In the genomic region with DNA sequence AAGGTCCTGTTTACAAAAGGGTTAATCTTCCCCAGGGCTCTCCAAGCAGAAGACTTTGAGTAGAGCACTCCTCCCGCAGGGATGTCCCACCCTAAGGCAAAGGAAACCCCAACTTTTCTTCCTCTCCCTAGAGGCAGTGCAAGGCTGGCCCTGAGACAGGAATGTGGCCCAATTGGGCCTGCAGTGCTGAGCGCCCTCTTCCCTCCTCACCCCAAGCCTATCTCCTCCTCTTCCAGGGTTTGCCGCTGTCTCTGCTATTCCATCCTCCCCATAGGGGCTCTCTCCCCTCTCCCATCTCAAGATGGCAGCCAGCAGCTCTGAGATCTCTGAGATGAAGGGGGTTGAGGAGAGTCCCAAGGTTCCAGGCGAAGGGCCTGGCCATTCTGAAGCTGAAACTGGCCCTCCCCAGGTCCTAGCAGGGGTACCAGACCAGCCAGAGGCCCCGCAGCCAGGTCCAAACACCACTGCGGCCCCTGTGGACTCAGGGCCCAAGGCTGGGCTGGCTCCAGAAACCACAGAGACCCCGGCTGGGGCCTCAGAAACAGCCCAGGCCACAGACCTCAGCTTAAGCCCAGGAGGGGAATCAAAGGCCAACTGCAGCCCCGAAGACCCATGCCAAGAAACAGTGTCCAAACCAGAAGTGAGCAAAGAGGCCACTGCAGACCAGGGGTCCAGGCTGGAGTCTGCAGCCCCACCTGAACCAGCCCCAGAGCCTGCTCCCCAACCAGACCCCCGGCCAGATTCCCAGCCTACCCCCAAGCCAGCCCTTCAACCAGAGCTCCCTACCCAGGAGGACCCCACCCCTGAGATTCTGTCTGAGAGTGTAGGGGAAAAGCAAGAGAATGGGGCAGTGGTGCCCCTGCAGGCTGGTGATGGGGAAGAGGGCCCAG, we compare ENCODE assay signal across 7 cellular contexts. TPM values are rescaled to one million over a fixed set of nuclear protein-coding genes. Genes with fewer than 3 reads are reported as not detected.
DNase-seq lines count a peak whose midpoint lies in the region; ATAC-seq and TF ChIP-seq lines count a peak whose summit lies in the region.
"Had no signal": no experiment of that assay in that cellular context is flagged by ENCODE, and none has a peak within 500 bp of the region (broad histone marks: within the 10 kb centered on the region; RNA-seq: fewer than 3 reads in every experiment).

No MANE protein-coding gene starts in this region.

- no peak overlapping the region for H2AK5ac ChIP-seq in mesendoderm (ENCODE audit: low read length)

- H3K79me1 ChIP-seq in mesendoderm (ENCODE audit: low read length) = peaks cover 5% of the 10 kb centered on the region

- H3K4me2 ChIP-seq in mesendoderm (ENCODE audit: low read length) (peak overlapping the region; percentile 89), OCI-LY7 (ENCODE audit: low read length) (no peak overlapping the region)

- H3K4me1 Mint-ChIP-seq in activated CD8-positive, alpha-beta T cell treated with anti-CD3 and anti-CD28 coated beads for 36 hours (ENCODE audit: low read depth) = peaks cover 57% of the 10 kb centered on the region

- H2BK5ac ChIP-seq in mesendoderm (ENCODE audit: low read length) = no peak overlapping the region

- H3K27ac ChIP-seq in mesendoderm (ENCODE audit: low read depth, low read length) = no peak overlapping the region
- H3K27ac ChIP-seq in OCI-LY7 (ENCODE audit: low read depth, low read length, poor library complexity, severe bottlenecking) = no peak overlapping the region

- TF ChIP-seq CTCF in BE2C (IDR thresholded peaks at IDR 0.05; ENCODE audit: low read depth, low read length) = no peak
- TF ChIP-seq CTCF in activated CD8-positive, alpha-beta T cell treated with anti-CD3 and anti-CD28 coated beads for 36 hours (IDR thresholded peaks at IDR 0.05) = no peak
- no peak for TF ChIP-seq CTCF in OCI-LY7 (conservative IDR thresholded peaks at IDR 0.05; ENCODE audit: low read length)

- no peak overlapping the region for H2AFZ ChIP-seq in OCI-LY7 (ENCODE audit: low read length)

- H3K9me3 ChIP-seq in BE2C = no peaks in the 10 kb centered on the region
- no peaks in the 10 kb centered on the region for H3K9me3 ChIP-seq in OCI-LY7 (ENCODE audit: low read length)

- peaks cover 18% of the 10 kb centered on the region for H4K20me1 ChIP-seq in OCI-LY7 (ENCODE audit: insufficient read depth, low read length)

- H3K4me1 ChIP-seq in BE2C (peaks cover 3% of the 10 kb centered on the region), mesendoderm (ENCODE audit: control insufficient read depth, low read depth, low read length) (peaks cover 24% of the 10 kb centered on the region), OCI-LY7 (ENCODE audit: insufficient read depth, low read length, poor library complexity, severe bottlenecking) (peaks cover 57% of the 10 kb centered on the region)

- no peak overlapping the region for H3K4ac ChIP-seq in mesendoderm (ENCODE audit: low read depth, low read length)

- peak overlapping the region; percentile 90 for H3K4me3 Mint-ChIP-seq in activated CD8-positive, alpha-beta T cell treated with anti-CD3 and anti-CD28 coated beads for 36 hours

- no peaks in the 10 kb centered on the region for H3K9me3 Mint-ChIP-seq in activated CD8-positive, alpha-beta T cell treated with anti-CD3 and anti-CD28 coated beads for 36 hours

- H3K27ac Mint-ChIP-seq in activated CD8-positive, alpha-beta T cell treated with anti-CD3 and anti-CD28 coated beads for 36 hours = no peak overlapping the region

- H2BK15ac ChIP-seq in mesendoderm (replicated peaks; ENCODE audit: low read depth) = no peak overlapping the region

- H3K23ac ChIP-seq in mesendoderm (ENCODE audit: low read length) = no peak overlapping the region

- H3K9ac ChIP-seq in mesendoderm (ENCODE audit: low read length) = peak overlapping the region; percentile 88

- H4K8ac ChIP-seq in mesendoderm (ENCODE audit: low read depth, low read length) = no peak overlapping the region

- H3K9me2 ChIP-seq in OCI-LY7 (ENCODE audit: insufficient read depth, low read length) = no peaks in the 10 kb centered on the region

- no peaks in the 10 kb centered on the region for H3K27me3 Mint-ChIP-seq in activated CD8-positive, alpha-beta T cell treated with anti-CD3 and anti-CD28 coated beads for 36 hours

- H3K36me3 ChIP-seq in BE2C (peaks cover 25% of the 10 kb centered on the region), mesendoderm (ENCODE audit: control insufficient read depth, insufficient read depth, low read length) (peaks cover 6% of the 10 kb centered on the region), OCI-LY7 (ENCODE audit: insufficient read depth, low read length) (peaks cover 38% of the 10 kb centered on the region)

- H2BK120ac ChIP-seq in mesendoderm (ENCODE audit: low read depth, low read length) = no peak overlapping the region

- no peak overlapping the region for H4K5ac ChIP-seq in mesendoderm (ENCODE audit: low read length)

- H3K36me3 Mint-ChIP-seq in activated CD8-positive, alpha-beta T cell treated with anti-CD3 and anti-CD28 coated beads for 36 hours (ENCODE audit: low read depth) = peaks cover 37% of the 10 kb centered on the region

- WGBS in mesendoderm (ENCODE audit: extremely low coverage, insufficient coverage, low lambda C conversion rate) = no CpG with 5 or more reads among the region's 9 CpGs

- no peak for DNase-seq in BE2C
- no peak for DNase-seq in activated CD8-positive, alpha-beta T cell treated with anti-CD3 and anti-CD28 coated beads for 36 hours
- DNase-seq in mesendoderm = no peak
- DNase-seq in NCI-H1105 treated with DMSO at 0.1 percent for 48 hours (lab: John Stamatoyannopoulos, UW) = no peak
- no peak for DNase-seq in SW480 (ENCODE audit: low spot score)
- no peak for DNase-seq in OCI-LY7 (ENCODE audit: low spot score)
- DNase-seq: activated CD4-positive, CD25-positive, alpha-beta regulatory T cell had no signal

- POLR2A ChIA-PET in activated CD8-positive, alpha-beta T cell treated with anti-CD3 and anti-CD28 coated beads for 36 hours (lab: Charles Lee) = interaction anchor here (1.0 to 9.5 kb wide), 4 partner anchors 9 to 220 kb away, joined by 3 to 167 read pairs (median 4); partner anchors contain the start of genes KIF22, MVP and PAGR1
- POLR2A ChIA-PET in OCI-LY7 (lab: Charles Lee) = no interaction called here

- intact Hi-C loops in activated CD8-positive, alpha-beta T cell treated with anti-CD3 and anti-CD28 coated beads for 36 hours (cut with micrococcal nuclease) = loop anchor here (10.0 kb wide), 1 partner anchor 108 kb away; no protein-coding TSS in a partner anchor
- intact Hi-C loops in OCI-LY7 (cut with micrococcal nuclease; ENCODE audit: unreplicated experiment) = no loop called here

- no peak for ATAC-seq in activated CD8-positive, alpha-beta T cell treated with anti-CD3 and anti-CD28 coated beads for 36 hours

- peak overlapping the region; percentile 91 for H3K56ac ChIP-seq in mesendoderm (ENCODE audit: low read length)

- H3K18ac ChIP-seq in mesendoderm (ENCODE audit: low read length) = no peak overlapping the region

- H3K79me2 ChIP-seq in mesendoderm (ENCODE audit: control insufficient read depth, insufficient read depth, low read length) (peaks cover 23% of the 10 kb centered on the region), OCI-LY7 (ENCODE audit: insufficient read depth, low read depth, low read length) (peaks cover 27% of the 10 kb centered on the region; the same call in 1 of the 2 replicates)

- CTCF ChIA-PET in activated CD8-positive, alpha-beta T cell treated with anti-CD3 and anti-CD28 coated beads for 36 hours (lab: Charles Lee) = interaction anchor here (0.7 to 2.6 kb wide), 2 partner anchors 35 to 82 kb away, joined by 3 to 10 read pairs; no protein-coding TSS in a partner anchor
- CTCF ChIA-PET in OCI-LY7 (lab: Charles Lee; ENCODE audit: unreplicated experiment) = no interaction called here

- H3K4me3 ChIP-seq in BE2C (ENCODE audit: low read depth, low read length) (peak overlapping the region; percentile 80), mesendoderm (ENCODE audit: low read length) (peak overlapping the region; percentile 37), OCI-LY7 (ENCODE audit: low read depth, low read length, poor library complexity, severe bottlenecking) (no peak overlapping the region)

- H3K27me3 ChIP-seq in BE2C (no peaks in the 10 kb centered on the region), mesendoderm (ENCODE audit: insufficient read depth, low read length, poor library complexity) (no peaks in the 10 kb centered on the region)

- no TSS peak for BruUV-seq in OCI-LY7 (replicated peaks; lab: Mats Ljungman, UMichigan)

RNA-seq across cellular contexts. Expression of gene PRRT2, which starts 1.0 kb away (rescaled TPM):
- polyA plus RNA-seq in BE2C (2012; ENCODE audit: insufficient read depth, insufficient read length, low read depth) = 132 TPM
- total RNA-seq in activated CD8-positive, alpha-beta T cell treated with anti-CD3 and anti-CD28 coated beads for 36 hours = 1 to 10 TPM; 1.5 to 2.0 TPM
- 2.4 TPM for polyA plus RNA-seq in mesendoderm (2013, experiment 1 of 2)
- polyA plus RNA-seq in mesendoderm (2013, experiment 2 of 2) = 2.5 TPM
- 0.09 TPM in 1 of 2 replicates, not detected in the other for total RNA-seq in OCI-LY7 (2014; rRNA removed; shearing (Covaris generic))
- total RNA-seq in OCI-LY7 (2022) = 3.2 and 3.4 TPM in 2 replicates

RNA-seq across cellular contexts. Expression of gene PAGR1, which starts 3.0 kb away (rescaled TPM):
- polyA plus RNA-seq in BE2C (2012; ENCODE audit: insufficient read depth, insufficient read length, low read depth) = 153 TPM
- total RNA-seq in activated CD8-positive, alpha-beta T cell treated with anti-CD3 and anti-CD28 coated beads for 36 hours = 10 to 100 TPM; 26.8 to 29.0 TPM
- polyA plus RNA-seq in mesendoderm (2013, experiment 1 of 2) = 59.4 TPM
- polyA plus RNA-seq in mesendoderm (2013, experiment 2 of 2) = 59.3 TPM
- total RNA-seq in OCI-LY7 (2014; rRNA removed; shearing (Covaris generic)) = 59.4 and 62.7 TPM in 2 replicates
- 43.4 and 51.7 TPM in 2 replicates for total RNA-seq in OCI-LY7 (2022)

RNA-seq across cellular contexts. Expression of gene MAZ, which starts 6.7 kb away (rescaled TPM):
- polyA plus RNA-seq in BE2C (2012; ENCODE audit: insufficient read depth, insufficient read length, low read depth) = 1,186 TPM
- 100 to 1,000 TPM; 380 to 382 TPM for total RNA-seq in activated CD8-positive, alpha-beta T cell treated with anti-CD3 and anti-CD28 coated beads for 36 hours
- polyA plus RNA-seq in mesendoderm (2013, experiment 1 of 2) = 156 TPM
- 158 TPM for polyA plus RNA-seq in mesendoderm (2013, experiment 2 of 2)
- 384 and 471 TPM in 2 replicates for total RNA-seq in OCI-LY7 (2014; rRNA removed; shearing (Covaris generic))
- total RNA-seq in OCI-LY7 (2022) = 484 and 531 TPM in 2 replicates

RNA-seq across cellular contexts. Expression of gene MVP, which starts 7.3 kb away (rescaled TPM):
- polyA plus RNA-seq in BE2C (2012; ENCODE audit: insufficient read depth, insufficient read length, low read depth) = 17.2 TPM
- 10 to 100 TPM; 32.5 to 33.2 TPM for total RNA-seq in activated CD8-positive, alpha-beta T cell treated with anti-CD3 and anti-CD28 coated beads for 36 hours
- polyA plus RNA-seq in mesendoderm (2013, experiment 1 of 2) = 0.13 TPM
- 0.18 TPM for polyA plus RNA-seq in mesendoderm (2013, experiment 2 of 2)
- 4.0 and 6.3 TPM in 2 replicates for total RNA-seq in OCI-LY7 (2014; rRNA removed; shearing (Covaris generic))
- 6.8 and 8.1 TPM in 2 replicates for total RNA-seq in OCI-LY7 (2022)

RNA-seq across cellular contexts. Expression of gene KIF22, which starts 22.4 kb away (rescaled TPM):
- 143 TPM for polyA plus RNA-seq in BE2C (2012; ENCODE audit: insufficient read depth, insufficient read length, low read depth)
- total RNA-seq in activated CD8-positive, alpha-beta T cell treated with anti-CD3 and anti-CD28 coated beads for 36 hours = 100 to 1,000 TPM; 160 to 165 TPM
- polyA plus RNA-seq in mesendoderm (2013, experiment 1 of 2) = 74.0 TPM
- 75.7 TPM for polyA plus RNA-seq in mesendoderm (2013, experiment 2 of 2)
- total RNA-seq in OCI-LY7 (2014; rRNA removed; shearing (Covaris generic)) = 315 and 339 TPM in 2 replicates
- total RNA-seq in OCI-LY7 (2022) = 232 and 253 TPM in 2 replicates
